Comparison of ENCODE assay signal across 22 cellular contexts in the genomic region with DNA sequence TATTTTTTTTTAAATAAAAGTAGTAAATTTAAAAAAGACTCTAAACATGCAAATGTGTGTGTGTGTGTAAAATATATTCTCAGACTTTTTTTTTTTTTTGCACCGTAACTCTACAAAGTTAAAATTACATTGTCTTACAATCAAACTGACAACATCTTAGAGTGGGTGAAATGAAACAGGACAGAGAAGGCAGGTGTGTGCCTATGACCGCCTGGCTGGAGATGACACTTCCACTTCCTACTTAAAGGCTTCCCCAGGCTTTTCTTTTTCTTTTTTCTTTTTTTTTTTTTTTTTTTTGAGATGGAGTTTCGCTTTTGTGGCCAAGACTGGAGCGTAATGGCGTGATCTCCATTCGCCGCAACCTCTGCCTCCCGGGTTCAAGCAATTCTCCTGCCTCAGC.
"Had no signal": no experiment of that assay in that cellular context is flagged by ENCODE, and none has a peak within 500 bp of the region (broad histone marks: within the 10 kb centered on the region; RNA-seq: fewer than 3 reads in every experiment).

No MANE protein-coding gene starts in this region.

- H3K4me3 ChIP-seq: cardiac muscle cell had no signal

- H3K36me3 ChIP-seq: cardiac muscle cell had no signal

- H3K27me3 ChIP-seq: brain microvascular endothelial cell, cardiac muscle cell had no signal

- H3K27ac Mint-ChIP-seq: activated CD4-positive, alpha-beta T cell treated with anti-CD3 and anti-CD28 coated beads, Interleukin-2, amount 10 ng/mL, durations not matched to agents 7 days and 5 days; activated CD8-positive, alpha-beta T cell treated with anti-CD3 and anti-CD28 coated beads for 36 hours; activated naive CD4-positive, alpha-beta T cell treated with anti-CD3 and anti-CD28 coated beads, Interleukin-2, amount 10 ng/mL, durations not matched to agents 7 days and 5 days; activated naive CD8-positive, alpha-beta T cell treated with anti-CD3 and anti-CD28 coated beads for 36 hours; activated T-cell treated with anti-CD3 and anti-CD28 coated beads, Interleukin-2, amount 50 U/mL, for 72 hours; activated T-helper 2 cell treated with anti-CD3 and anti-CD28 coated beads, Interferon-gamma antibody, Interleukin-2, Interleukin-4, amounts not matched to agents 10 μg/mL and 5 μg/mL and 100 μg/mL, durations not matched to agents 14 hours and 24 hours and 36 hours; T-helper 17 cell had no signal

- H3K27ac ChIP-seq: brain microvascular endothelial cell, cardiac muscle cell, KMS-11 had no signal

- H3K4me2 ChIP-seq: KMS-11 had no signal

- H3K9me3 Mint-ChIP-seq: activated CD4-positive, alpha-beta T cell treated with anti-CD3 and anti-CD28 coated beads, Interleukin-2, amount 10 ng/mL, durations not matched to agents 7 days and 5 days; activated CD8-positive, alpha-beta T cell treated with anti-CD3 and anti-CD28 coated beads for 36 hours; activated naive CD4-positive, alpha-beta T cell treated with anti-CD3 and anti-CD28 coated beads, Interleukin-2, amount 10 ng/mL, durations not matched to agents 7 days and 5 days; activated naive CD8-positive, alpha-beta T cell treated with anti-CD3 and anti-CD28 coated beads for 36 hours; activated T-cell treated with anti-CD3 and anti-CD28 coated beads, Interleukin-2, amount 50 U/mL, for 72 hours; activated T-helper 2 cell treated with anti-CD3 and anti-CD28 coated beads, Interferon-gamma antibody, Interleukin-2, Interleukin-4, amounts not matched to agents 10 μg/mL and 5 μg/mL and 100 μg/mL, durations not matched to agents 14 hours and 24 hours and 36 hours had no signal

- DNase-seq: activated CD4-positive, alpha-beta T cell treated with anti-CD3 and anti-CD28 coated beads, Interleukin-2, amount 10 ng/mL, durations not matched to agents 7 days and 5 days; activated CD4-positive, CD25-positive, alpha-beta regulatory T cell; activated CD8-positive, alpha-beta memory T cell treated with anti-CD3 and anti-CD28 coated beads, Interleukin-2, amount 50 U/mL, for 4 hours; activated CD8-positive, alpha-beta T cell treated with anti-CD3 and anti-CD28 coated beads for 36 hours; activated gamma-delta T cell treated with Interleukin-2 at 50 U/mL for 16 hours; activated naive CD4-positive, alpha-beta T cell treated with anti-CD3 and anti-CD28 coated beads, Interleukin-2, amount 10 ng/mL, durations not matched to agents 7 days and 5 days; activated naive CD8-positive, alpha-beta T cell treated with anti-CD3 and anti-CD28 coated beads for 36 hours; activated T-cell treated with anti-CD3 and anti-CD28 coated beads, Interleukin-2, amount 50 U/mL, for 72 hours; brain microvascular endothelial cell; NCI-H1048; NCI-H1930; NCI-H2171; NCI-H2227 treated with DMSO at 0.1 percent for 48 hours; NCI-H526; NCI-H82; PC-3; SHP77; T-helper 17 cell; T-helper 9 cell had no signal

- H3K9ac ChIP-seq: KMS-11 had no signal

- ATAC-seq: activated CD8-positive, alpha-beta T cell treated with anti-CD3 and anti-CD28 coated beads for 36 hours; activated T-cell treated with anti-CD3 and anti-CD28 coated beads, Interleukin-2, amount 50 U/mL, for 72 hours; PC-3; T-helper 17 cell had no signal

- H3K4me3 Mint-ChIP-seq: activated CD4-positive, alpha-beta T cell treated with anti-CD3 and anti-CD28 coated beads, Interleukin-2, amount 10 ng/mL, durations not matched to agents 7 days and 5 days; activated CD8-positive, alpha-beta T cell treated with anti-CD3 and anti-CD28 coated beads for 36 hours; activated naive CD4-positive, alpha-beta T cell treated with anti-CD3 and anti-CD28 coated beads, Interleukin-2, amount 10 ng/mL, durations not matched to agents 7 days and 5 days; activated naive CD8-positive, alpha-beta T cell treated with anti-CD3 and anti-CD28 coated beads for 36 hours; activated T-cell treated with anti-CD3 and anti-CD28 coated beads, Interleukin-2, amount 50 U/mL, for 72 hours; T-helper 17 cell had no signal
